ENCODE assay signal across 14 cellular contexts in genomic region chr7:108014747-108015682, GRCh38. TPM values are rescaled to one million over a fixed set of nuclear protein-coding genes. Genes with fewer than 3 reads are reported as not detected.
DNase-seq lines count a peak whose midpoint lies in the region; ATAC-seq, FAIRE-seq and TF ChIP-seq lines count a peak whose summit lies in the region.
"Had no signal": no experiment of that assay in that cellular context is flagged by ENCODE, and none has a peak within 500 bp of the region (broad histone marks: within the 10 kb centered on the region; RNA-seq: fewer than 3 reads in every experiment).

No MANE protein-coding gene starts in this region.

- no peak for ATAC-seq in HG02588 (IDR thresholded peaks at IDR 0.05; ENCODE audit: unreplicated experiment)

- DNase-seq in EH (ENCODE audit: low read depth) (peak; percentile 94), RCC 7860 (ENCODE audit: low spot score) (peak; percentile 83), epithelial cell of prostate (ENCODE audit: low read depth, low spot score) (no peak), osteoblast (ENCODE audit: insufficient read length, low spot score, missing footprints) (peak; percentile 74), NOMO-1 treated with DMSO at 0.1 percent for 48 hours (lab: John Stamatoyannopoulos, UW; ENCODE audit: unreplicated experiment) (no peak), HEK293T (ENCODE audit: extremely low spot score) (no peak), DMS153 (lab: John Stamatoyannopoulos, UW) (no peak)
- DNase-seq: activated CD4-positive, alpha-beta T cell treated with anti-CD3 and anti-CD28 coated beads for 4 hours; NCI-H524 treated with DMSO at 0.1 percent for 48 hours; tibial artery had no signal

- peaks cover 54% of the 10 kb centered on the region for H3K4me1 ChIP-seq in osteoblast (ENCODE audit: insufficient read depth, low read length)
- H3K4me1 ChIP-seq: tibial artery had no signal

- no peak for TF ChIP-seq CTCF in osteoblast (IDR thresholded peaks at IDR 0.05; ENCODE audit: extremely low read depth, low read depth, low read length)

- H3K4me3 ChIP-seq in osteoblast (ENCODE audit: insufficient read depth, low read length) = no peak overlapping the region
- H3K4me3 ChIP-seq: BLaER1 treated with 17β-estradiol and CSF1 and Interleukin-3, amounts not matched to agents 10 nM and 100 nM; SK-N-MC; tibial artery had no signal

- no peaks in the 10 kb centered on the region for H3K36me3 ChIP-seq in osteoblast (ENCODE audit: insufficient read depth, low read length)
- H3K36me3 ChIP-seq: BLaER1 treated with 17β-estradiol and CSF1 and Interleukin-3, amounts not matched to agents 10 nM and 100 nM; tibial artery had no signal

- no peaks in the 10 kb centered on the region for H4K20me1 ChIP-seq in osteoblast (ENCODE audit: insufficient read depth, low read length)
- H4K20me1 ChIP-seq: BLaER1 treated with 17β-estradiol and CSF1 and Interleukin-3, amounts not matched to agents 10 nM and 100 nM had no signal

- H3K27ac ChIP-seq in epithelial cell of prostate (peak overlapping the region; percentile 46), osteoblast (ENCODE audit: low read depth, low read length) (peak overlapping the region; percentile 82)
- H3K27ac ChIP-seq: BLaER1 treated with 17β-estradiol and CSF1 and Interleukin-3, amounts not matched to agents 10 nM and 100 nM; SK-N-MC; tibial artery had no signal

- FAIRE-seq in RCC 7860 (lab: Jason Lieb, UNC) = peak; percentile 79
- FAIRE-seq: GM19239 had no signal

- POLR2A ChIA-PET in HEK293T (lab: Yijun Ruan, JAX) = no interaction called here

- H2AFZ ChIP-seq in osteoblast (ENCODE audit: low read length) = no peak overlapping the region

- no peaks in the 10 kb centered on the region for H3K27me3 ChIP-seq in osteoblast (ENCODE audit: insufficient read depth, low read length)
- H3K27me3 ChIP-seq: BLaER1 treated with 17β-estradiol and CSF1 and Interleukin-3, amounts not matched to agents 10 nM and 100 nM; tibial artery had no signal

- no peaks in the 10 kb centered on the region for H3K79me2 ChIP-seq in osteoblast (ENCODE audit: insufficient read depth, low read length)

- H3K9me3 ChIP-seq in osteoblast (ENCODE audit: low read depth, low read length) = no peaks in the 10 kb centered on the region
- H3K9me3 ChIP-seq: BLaER1 treated with 17β-estradiol and CSF1 and Interleukin-3, amounts not matched to agents 10 nM and 100 nM; tibial artery had no signal

- CTCF ChIA-PET in HEK293T (lab: Yijun Ruan, JAX) = interaction anchor here (0.7 kb wide), 1 partner anchor 99 kb away, joined by 3 read pairs; no protein-coding TSS in a partner anchor

- peak overlapping the region; percentile 70 for H3K4me2 ChIP-seq in osteoblast (ENCODE audit: insufficient read depth, low read length)

TF ChIP-seq in HEK293T, 16 proteins besides CTCF, POLR2A, EP300 and RAD21:
- TF ChIP-seq ELF4 (IDR thresholded peaks at IDR 0.05) (no peak), HDGF (IDR thresholded peaks at IDR 0.05; ENCODE audit: borderline replicate concordance) (no peak), SP1 (IDR thresholded peaks at IDR 0.05) (no peak), FOXM1 (IDR thresholded peaks at IDR 0.05; ENCODE audit: borderline replicate concordance) (no peak), LEF1 (IDR thresholded peaks at IDR 0.05; ENCODE audit: borderline replicate concordance) (no peak), ZNF384 (IDR thresholded peaks at IDR 0.05) (no peak), NFRKB (IDR thresholded peaks at IDR 0.05) (no peak), FOXK2 (IDR thresholded peaks at IDR 0.05) (no peak), FOXA1 (IDR thresholded peaks at IDR 0.05) (no peak), L3MBTL2 (conservative IDR thresholded peaks at IDR 0.05) (no peak), TARDBP (IDR thresholded peaks at IDR 0.05) (no peak), ARNT (IDR thresholded peaks at IDR 0.05) (no peak), SUZ12 (IDR thresholded peaks at IDR 0.05) (no peak)

RNA-seq across cellular contexts. Expression of gene LAMB1, which starts 12.1 kb away (rescaled TPM):
- total RNA-seq in osteoblast = 410 and 488 TPM in 2 replicates

Comparison
In these comparisons a context has a peak if more than half of its experiments do, and no peak if none do; other contexts are left out.
1. DNase-seq: peak in EH (single experiment), RCC 7860 (single experiment) and osteoblast (single experiment); none in epithelial cell of prostate (single experiment), NOMO-1 treated with DMSO at 0.1 percent for 48 hours (single experiment), HEK293T (single experiment) and DMS153 (single experiment).